ENCODE assay signal across 1 cellular context in genomic region chr1:208931936-208932335, GRCh38.
TF ChIP-seq lines count a peak whose summit lies in the region.

No MANE protein-coding gene starts in this region.

TF ChIP-seq in GM23338, 12 proteins besides CTCF, POLR2A, EP300 and RAD21 (continued from another document):
- TF ChIP-seq, protein P1, sequence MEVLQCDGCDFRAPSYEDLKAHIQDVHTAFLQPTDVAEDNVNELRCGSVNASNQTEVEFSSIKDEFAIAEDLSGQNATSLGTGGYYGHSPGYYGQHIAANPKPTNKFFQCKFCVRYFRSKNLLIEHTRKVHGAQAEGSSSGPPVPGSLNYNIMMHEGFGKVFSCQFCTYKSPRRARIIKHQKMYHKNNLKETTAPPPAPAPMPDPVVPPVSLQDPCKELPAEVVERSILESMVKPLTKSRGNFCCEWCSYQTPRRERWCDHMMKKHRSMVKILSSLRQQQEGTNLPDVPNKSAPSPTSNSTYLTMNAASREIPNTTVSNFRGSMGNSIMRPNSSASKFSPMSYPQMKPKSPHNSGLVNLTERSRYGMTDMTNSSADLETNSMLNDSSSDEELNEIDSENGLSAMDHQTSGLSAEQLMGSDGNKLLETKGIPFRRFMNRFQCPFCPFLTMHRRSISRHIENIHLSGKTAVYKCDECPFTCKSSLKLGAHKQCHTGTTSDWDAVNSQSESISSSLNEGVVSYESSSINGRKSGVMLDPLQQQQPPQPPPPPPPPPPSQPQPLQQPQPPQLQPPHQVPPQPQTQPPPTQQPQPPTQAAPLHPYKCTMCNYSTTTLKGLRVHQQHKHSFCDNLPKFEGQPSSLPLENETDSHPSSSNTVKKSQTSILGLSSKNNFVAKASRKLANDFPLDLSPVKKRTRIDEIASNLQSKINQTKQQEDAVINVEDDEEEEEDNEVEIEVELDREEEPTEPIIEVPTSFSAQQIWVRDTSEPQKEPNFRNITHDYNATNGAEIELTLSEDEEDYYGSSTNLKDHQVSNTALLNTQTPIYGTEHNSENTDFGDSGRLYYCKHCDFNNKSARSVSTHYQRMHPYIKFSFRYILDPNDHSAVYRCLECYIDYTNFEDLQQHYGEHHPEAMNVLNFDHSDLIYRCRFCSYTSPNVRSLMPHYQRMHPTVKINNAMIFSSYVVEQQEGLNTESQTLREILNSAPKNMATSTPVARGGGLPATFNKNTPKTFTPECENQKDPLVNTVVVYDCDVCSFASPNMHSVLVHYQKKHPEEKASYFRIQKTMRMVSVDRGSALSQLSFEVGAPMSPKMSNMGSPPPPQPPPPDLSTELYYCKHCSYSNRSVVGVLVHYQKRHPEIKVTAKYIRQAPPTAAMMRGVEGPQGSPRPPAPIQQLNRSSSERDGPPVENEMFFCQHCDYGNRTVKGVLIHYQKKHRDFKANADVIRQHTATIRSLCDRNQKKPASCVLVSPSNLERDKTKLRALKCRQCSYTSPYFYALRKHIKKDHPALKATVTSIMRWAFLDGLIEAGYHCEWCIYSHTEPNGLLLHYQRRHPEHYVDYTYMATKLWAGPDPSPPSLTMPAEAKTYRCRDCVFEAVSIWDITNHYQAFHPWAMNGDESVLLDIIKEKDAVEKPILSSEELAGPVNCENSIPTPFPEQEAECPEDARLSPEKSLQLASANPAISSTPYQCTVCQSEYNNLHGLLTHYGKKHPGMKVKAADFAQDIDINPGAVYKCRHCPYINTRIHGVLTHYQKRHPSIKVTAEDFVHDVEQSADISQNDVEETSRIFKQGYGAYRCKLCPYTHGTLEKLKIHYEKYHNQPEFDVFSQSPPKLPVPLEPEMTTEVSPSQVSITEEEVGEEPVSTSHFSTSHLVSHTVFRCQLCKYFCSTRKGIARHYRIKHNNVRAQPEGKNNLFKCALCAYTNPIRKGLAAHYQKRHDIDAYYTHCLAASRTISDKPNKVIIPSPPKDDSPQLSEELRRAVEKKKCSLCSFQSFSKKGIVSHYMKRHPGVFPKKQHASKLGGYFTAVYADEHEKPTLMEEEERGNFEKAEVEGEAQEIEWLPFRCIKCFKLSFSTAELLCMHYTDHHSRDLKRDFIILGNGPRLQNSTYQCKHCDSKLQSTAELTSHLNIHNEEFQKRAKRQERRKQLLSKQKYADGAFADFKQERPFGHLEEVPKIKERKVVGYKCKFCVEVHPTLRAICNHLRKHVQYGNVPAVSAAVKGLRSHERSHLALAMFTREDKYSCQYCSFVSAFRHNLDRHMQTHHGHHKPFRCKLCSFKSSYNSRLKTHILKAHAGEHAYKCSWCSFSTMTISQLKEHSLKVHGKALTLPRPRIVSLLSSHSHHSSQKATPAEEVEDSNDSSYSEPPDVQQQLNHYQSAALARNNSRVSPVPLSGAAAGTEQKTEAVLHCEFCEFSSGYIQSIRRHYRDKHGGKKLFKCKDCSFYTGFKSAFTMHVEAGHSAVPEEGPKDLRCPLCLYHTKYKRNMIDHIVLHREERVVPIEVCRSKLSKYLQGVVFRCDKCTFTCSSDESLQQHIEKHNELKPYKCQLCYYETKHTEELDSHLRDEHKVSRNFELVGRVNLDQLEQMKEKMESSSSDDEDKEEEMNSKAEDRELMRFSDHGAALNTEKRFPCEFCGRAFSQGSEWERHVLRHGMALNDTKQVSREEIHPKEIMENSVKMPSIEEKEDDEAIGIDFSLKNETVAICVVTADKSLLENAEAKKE (CRISPR knock-in tag; IDR thresholded peaks at IDR 0.05) = no peak
- no peak for TF ChIP-seq ZNF114 (CRISPR knock-in tag; IDR thresholded peaks at IDR 0.05)
- TF ChIP-seq EZH2phosphoT487 (IDR thresholded peaks at IDR 0.05; ENCODE audit: unreplicated experiment) = no peak
- no peak for TF ChIP-seq EZH2 (IDR thresholded peaks at IDR 0.05; ENCODE audit: low read depth, unreplicated experiment)
- TF ChIP-seq JUNB (IDR thresholded peaks at IDR 0.05; ENCODE audit: unreplicated experiment) = no peak
- TF ChIP-seq, protein P2, sequence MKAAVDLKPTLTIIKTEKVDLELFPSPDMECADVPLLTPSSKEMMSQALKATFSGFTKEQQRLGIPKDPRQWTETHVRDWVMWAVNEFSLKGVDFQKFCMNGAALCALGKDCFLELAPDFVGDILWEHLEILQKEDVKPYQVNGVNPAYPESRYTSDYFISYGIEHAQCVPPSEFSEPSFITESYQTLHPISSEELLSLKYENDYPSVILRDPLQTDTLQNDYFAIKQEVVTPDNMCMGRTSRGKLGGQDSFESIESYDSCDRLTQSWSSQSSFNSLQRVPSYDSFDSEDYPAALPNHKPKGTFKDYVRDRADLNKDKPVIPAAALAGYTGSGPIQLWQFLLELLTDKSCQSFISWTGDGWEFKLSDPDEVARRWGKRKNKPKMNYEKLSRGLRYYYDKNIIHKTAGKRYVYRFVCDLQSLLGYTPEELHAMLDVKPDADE (IDR thresholded peaks at IDR 0.05) = no peak
- TF ChIP-seq, protein P3, sequence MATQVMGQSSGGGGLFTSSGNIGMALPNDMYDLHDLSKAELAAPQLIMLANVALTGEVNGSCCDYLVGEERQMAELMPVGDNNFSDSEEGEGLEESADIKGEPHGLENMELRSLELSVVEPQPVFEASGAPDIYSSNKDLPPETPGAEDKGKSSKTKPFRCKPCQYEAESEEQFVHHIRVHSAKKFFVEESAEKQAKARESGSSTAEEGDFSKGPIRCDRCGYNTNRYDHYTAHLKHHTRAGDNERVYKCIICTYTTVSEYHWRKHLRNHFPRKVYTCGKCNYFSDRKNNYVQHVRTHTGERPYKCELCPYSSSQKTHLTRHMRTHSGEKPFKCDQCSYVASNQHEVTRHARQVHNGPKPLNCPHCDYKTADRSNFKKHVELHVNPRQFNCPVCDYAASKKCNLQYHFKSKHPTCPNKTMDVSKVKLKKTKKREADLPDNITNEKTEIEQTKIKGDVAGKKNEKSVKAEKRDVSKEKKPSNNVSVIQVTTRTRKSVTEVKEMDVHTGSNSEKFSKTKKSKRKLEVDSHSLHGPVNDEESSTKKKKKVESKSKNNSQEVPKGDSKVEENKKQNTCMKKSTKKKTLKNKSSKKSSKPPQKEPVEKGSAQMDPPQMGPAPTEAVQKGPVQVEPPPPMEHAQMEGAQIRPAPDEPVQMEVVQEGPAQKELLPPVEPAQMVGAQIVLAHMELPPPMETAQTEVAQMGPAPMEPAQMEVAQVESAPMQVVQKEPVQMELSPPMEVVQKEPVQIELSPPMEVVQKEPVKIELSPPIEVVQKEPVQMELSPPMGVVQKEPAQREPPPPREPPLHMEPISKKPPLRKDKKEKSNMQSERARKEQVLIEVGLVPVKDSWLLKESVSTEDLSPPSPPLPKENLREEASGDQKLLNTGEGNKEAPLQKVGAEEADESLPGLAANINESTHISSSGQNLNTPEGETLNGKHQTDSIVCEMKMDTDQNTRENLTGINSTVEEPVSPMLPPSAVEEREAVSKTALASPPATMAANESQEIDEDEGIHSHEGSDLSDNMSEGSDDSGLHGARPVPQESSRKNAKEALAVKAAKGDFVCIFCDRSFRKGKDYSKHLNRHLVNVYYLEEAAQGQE (IDR thresholded peaks at IDR 0.05; ENCODE audit: unreplicated experiment) = no peak
- TF ChIP-seq STAT1 (IDR thresholded peaks at IDR 0.05; ENCODE audit: unreplicated experiment) = no peak
